In the genomic region with DNA sequence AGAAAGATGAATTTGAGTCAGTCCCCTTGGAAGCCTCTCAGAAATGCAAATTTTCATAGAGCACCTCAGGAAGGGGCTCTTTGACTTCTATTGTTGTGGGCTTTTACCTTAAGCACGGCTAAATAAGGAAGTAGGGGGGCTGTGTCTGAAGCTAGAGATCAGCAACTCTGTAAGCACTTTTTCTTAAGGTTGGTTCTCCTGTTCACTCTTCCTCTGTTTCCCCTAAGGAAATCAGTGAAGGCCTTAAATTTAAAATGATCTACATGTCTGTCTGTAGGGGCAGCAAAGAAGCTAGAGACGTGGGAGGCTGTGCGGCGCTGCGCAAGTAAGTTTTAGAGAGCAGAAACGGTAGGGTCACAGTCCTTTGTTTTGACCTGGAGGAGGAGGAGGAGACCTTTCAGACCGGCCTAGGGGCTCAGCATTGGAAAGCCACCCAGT, we compare ENCODE assay signal across 13 cellular contexts. TPM values are rescaled to one million over a fixed set of nuclear protein-coding genes. Genes with fewer than 3 reads are reported as not detected.
DNase-seq lines count a peak whose midpoint lies in the region; ATAC-seq and TF ChIP-seq lines count a peak whose summit lies in the region.
"Had no signal": no experiment of that assay in that cellular context is flagged by ENCODE, and none has a peak within 500 bp of the region (broad histone marks: within the 10 kb centered on the region; RNA-seq: fewer than 3 reads in every experiment).

No MANE protein-coding gene starts in this region.

- ATAC-seq in CD8-positive, alpha-beta T cell: no peak
- ATAC-seq in naive thymus-derived CD4-positive, alpha-beta T cell: no peak
- no peak for ATAC-seq in activated naive CD4-positive, alpha-beta T cell treated with anti-CD3 and anti-CD28 coated beads, Interleukin-2, amount 50 U/mL, for 72 hours

- no peak overlapping the region for H3K27ac ChIP-seq in CD8-positive, alpha-beta T cell (ENCODE audit: low read depth, low read length)
- H3K27ac ChIP-seq in naive thymus-derived CD4-positive, alpha-beta T cell (ENCODE audit: low read depth, low read length): no peak overlapping the region
- H3K27ac ChIP-seq: left lung had no signal

- H3K27me3 ChIP-seq in CD8-positive, alpha-beta T cell (ENCODE audit: insufficient read depth, low read length): peaks cover 10% of the 10 kb centered on the region
- H3K27me3 ChIP-seq in naive thymus-derived CD4-positive, alpha-beta T cell (ENCODE audit: control insufficient read depth in 2 of 2, insufficient read depth in 2 of 2, low read length in 2 of 2): peaks cover 2 to 4% of the 10 kb centered on the region in 2 donors
- H3K27me3 ChIP-seq: pancreas had no signal

- in situ Hi-C loops in GM13977 (cut with MboI; ENCODE audit: low pct_unique_long_range_greater_than_20kb, low sequenced_read_pairs, unreplicated experiment): no loop called here

- no peak overlapping the region for H3K27ac Mint-ChIP-seq in CD8-positive, alpha-beta T cell
- peak overlapping the region; percentile 85 for H3K27ac Mint-ChIP-seq in endothelial cell (ENCODE audit: unreplicated experiment)
- H3K27ac Mint-ChIP-seq in naive thymus-derived CD4-positive, alpha-beta T cell: peak overlapping the region in 1 of 9 donors; percentile 17
- no peak overlapping the region for H3K27ac Mint-ChIP-seq in activated naive CD4-positive, alpha-beta T cell treated with anti-CD3 and anti-CD28 coated beads, Interleukin-2, amount 50 U/mL, for 72 hours

- no peak for TF ChIP-seq POLR2A in NB4 (IDR thresholded peaks at IDR 0.05; ENCODE audit: extremely low read depth, insufficient read length)

- peak overlapping the region; percentile 75 for H3K4me3 Mint-ChIP-seq in CD8-positive, alpha-beta T cell
- peak overlapping the region; percentile 32 for H3K4me3 Mint-ChIP-seq in endothelial cell (ENCODE audit: unreplicated experiment)
- H3K4me3 Mint-ChIP-seq in naive thymus-derived CD4-positive, alpha-beta T cell: peak overlapping the region in 6 of 10 donors; percentile 70 to 85 (median 75)

- H3K9me3 Mint-ChIP-seq in CD8-positive, alpha-beta T cell: no peaks in the 10 kb centered on the region
- H3K9me3 Mint-ChIP-seq in endothelial cell (ENCODE audit: unreplicated experiment): no peaks in the 10 kb centered on the region
- peaks cover 0 to 1% (median 0%) of the 10 kb centered on the region in 11 donors for H3K9me3 Mint-ChIP-seq in naive thymus-derived CD4-positive, alpha-beta T cell
- H3K9me3 Mint-ChIP-seq in activated naive CD4-positive, alpha-beta T cell treated with anti-CD3 and anti-CD28 coated beads, Interleukin-2, amount 50 U/mL, for 72 hours: no peaks in the 10 kb centered on the region

- CTCF ChIA-PET in CD8-positive, alpha-beta T cell (lab: Charles Lee): interaction anchor here (0.7 kb wide), 1 partner anchor 317 kb away, joined by 3 read pairs; no protein-coding TSS in a partner anchor
- CTCF ChIA-PET in naive thymus-derived CD4-positive, alpha-beta T cell (lab: Charles Lee): no interaction called here

- H3K4me3 ChIP-seq in CD8-positive, alpha-beta T cell (ENCODE audit: low read depth, low read length): no peak overlapping the region
- H3K4me3 ChIP-seq in NB4 (ENCODE audit: low read depth, low read length): no peak overlapping the region
- H3K4me3 ChIP-seq in naive thymus-derived CD4-positive, alpha-beta T cell (ENCODE audit: low read length): no peak overlapping the region

- TF ChIP-seq CTCF in CD8-positive, alpha-beta T cell (IDR thresholded peaks at IDR 0.05): no peak
- TF ChIP-seq CTCF in NB4 (IDR thresholded peaks at IDR 0.05; ENCODE audit: low read depth, low read length) (no peak), endothelial cell (IDR thresholded peaks at IDR 0.05; ENCODE audit: unreplicated experiment) (no peak), GM13977 (IDR thresholded peaks at IDR 0.05; ENCODE audit: extremely low read depth, insufficient read depth, missing control alignments) (no peak)

- H3K4me1 Mint-ChIP-seq in CD8-positive, alpha-beta T cell (ENCODE audit: low read depth): peaks cover 11% of the 10 kb centered on the region
- peaks cover 30% of the 10 kb centered on the region for H3K4me1 Mint-ChIP-seq in endothelial cell (ENCODE audit: unreplicated experiment)
- peaks cover 0 to 20% (median 5%) of the 10 kb centered on the region in 7 donors for H3K4me1 Mint-ChIP-seq in naive thymus-derived CD4-positive, alpha-beta T cell

- peaks cover 20% of the 10 kb centered on the region for H3K4me1 ChIP-seq in CD8-positive, alpha-beta T cell (ENCODE audit: insufficient read depth, low read length)
- peaks cover 0 to 8% of the 10 kb centered on the region in 2 donors for H3K4me1 ChIP-seq in naive thymus-derived CD4-positive, alpha-beta T cell (ENCODE audit: control insufficient read depth in 2 of 2, insufficient read depth in 2 of 2, low read length in 2 of 2)
- H3K4me1 ChIP-seq: pancreas had no signal

- no peaks in the 10 kb centered on the region for H3K36me3 Mint-ChIP-seq in CD8-positive, alpha-beta T cell
- no peaks in the 10 kb centered on the region for H3K36me3 Mint-ChIP-seq in endothelial cell (ENCODE audit: low read depth, unreplicated experiment)
- H3K36me3 Mint-ChIP-seq in naive thymus-derived CD4-positive, alpha-beta T cell: no peaks in the 10 kb centered on the region
- H3K36me3 Mint-ChIP-seq in activated naive CD4-positive, alpha-beta T cell treated with anti-CD3 and anti-CD28 coated beads, Interleukin-2, amount 50 U/mL, for 72 hours: peaks cover 0 to 7% of the 10 kb centered on the region in 2 donors

- intact Hi-C loops in CD8-positive, alpha-beta T cell (cut with DNase I, micrococcal nuclease): no loop called here
- intact Hi-C loops in naive thymus-derived CD4-positive, alpha-beta T cell (cut with micrococcal nuclease): no loop called here

- H3K27me3 Mint-ChIP-seq in CD8-positive, alpha-beta T cell (ENCODE audit: low read depth): peaks cover 46% of the 10 kb centered on the region
- no peaks in the 10 kb centered on the region for H3K27me3 Mint-ChIP-seq in endothelial cell (ENCODE audit: unreplicated experiment)
- H3K27me3 Mint-ChIP-seq in naive thymus-derived CD4-positive, alpha-beta T cell: peaks cover 24 to 50% (median 45%) of the 10 kb centered on the region in 5 donors

- DNase-seq in CD8-positive, alpha-beta T cell: no peak
- peak; percentile 17 for DNase-seq in NB4 (ENCODE audit: low read depth)
- peak; percentile 38 for DNase-seq in endothelial cell (ENCODE audit: low spot score)
- no peak for DNase-seq in naive thymus-derived CD4-positive, alpha-beta T cell
- no peak for DNase-seq in C1 segment of cervical spinal cord (lab: John Stamatoyannopoulos, UW)
- DNase-seq in GM13977 (ENCODE audit: low spot score): no peak
- no peak for DNase-seq in activated naive CD4-positive, alpha-beta T cell treated with anti-CD3 and anti-CD28 coated beads, Interleukin-2, amount 50 U/mL, for 72 hours (ENCODE audit: low spot score in 2 of 2)
- no peak for DNase-seq in stimulated activated CD8-positive, alpha-beta memory T cell treated with anti-CD3 and anti-CD28 coated beads, Interleukin-4, amount 100 ng/mL, for 48 hours
- DNase-seq: activated naive CD4-positive, alpha-beta T cell treated with anti-CD3 and anti-CD28 coated beads, Interleukin-2, amount 50 U/mL, for 16 hours; AML-193; GF-D8; left lung; pancreas had no signal

- POLR2A ChIA-PET in CD8-positive, alpha-beta T cell (lab: Charles Lee): no interaction called here
- POLR2A ChIA-PET in naive thymus-derived CD4-positive, alpha-beta T cell (lab: Charles Lee): no interaction called here

- no peaks in the 10 kb centered on the region for H3K9me3 ChIP-seq in CD8-positive, alpha-beta T cell (ENCODE audit: low read length)
- no peaks in the 10 kb centered on the region for H3K9me3 ChIP-seq in naive thymus-derived CD4-positive, alpha-beta T cell (ENCODE audit: control insufficient read depth in 2 of 3, low read length in 3 of 3)
- H3K9me3 ChIP-seq: left lung, pancreas had no signal

- no peaks in the 10 kb centered on the region for H3K36me3 ChIP-seq in CD8-positive, alpha-beta T cell (ENCODE audit: insufficient read depth, low read length)
- H3K36me3 ChIP-seq in naive thymus-derived CD4-positive, alpha-beta T cell (ENCODE audit: control insufficient read depth in 2 of 3, insufficient read depth in 3 of 3, low read length in 3 of 3): no peaks in the 10 kb centered on the region
- H3K36me3 ChIP-seq: left lung, pancreas had no signal

RNA-seq across cellular contexts. Expression of a gene that starts 1.2 kb away (rescaled TPM):
- 1 to 10 TPM; 2.2 to 2.4 TPM for total RNA-seq in CD8-positive, alpha-beta T cell
- total RNA-seq in endothelial cell (ENCODE audit: unreplicated experiment): 21.4 TPM
- 10 to 100 TPM in 2 of 5 experiments, 1 to 10 TPM in 2, under 1 TPM in 1; 0.41 to 16.5 (median 9.4) TPM for total RNA-seq in naive thymus-derived CD4-positive, alpha-beta T cell
- polyA plus RNA-seq in naive thymus-derived CD4-positive, alpha-beta T cell: 10 to 100 TPM in 1 of 2 donors, 1 to 10 TPM in 1; 9.3 to 11.0 TPM
- total RNA-seq in activated naive CD4-positive, alpha-beta T cell treated with anti-CD3 and anti-CD28 coated beads, Interleukin-2, amount 50 U/mL, for 72 hours: 1 to 10 TPM; 1.5 to 2.6 TPM

RNA-seq across cellular contexts. Expression of a gene that starts 34.3 kb away (rescaled TPM):
- total RNA-seq in CD8-positive, alpha-beta T cell: 10 to 100 TPM; 17.8 to 19.4 TPM
- total RNA-seq in endothelial cell (ENCODE audit: unreplicated experiment): 17.5 TPM
- 10 to 100 TPM in 2 of 5 experiments, 1 to 10 TPM in 3; 4.8 to 20.9 (median 7.3) TPM for total RNA-seq in naive thymus-derived CD4-positive, alpha-beta T cell
- 1 to 10 TPM; 3.4 to 4.8 TPM for polyA plus RNA-seq in naive thymus-derived CD4-positive, alpha-beta T cell
- total RNA-seq in activated naive CD4-positive, alpha-beta T cell treated with anti-CD3 and anti-CD28 coated beads, Interleukin-2, amount 50 U/mL, for 72 hours: 1 to 10 TPM; 5.6 to 7.8 TPM

Comparison
In these comparisons a context has a peak if more than half of its experiments do, and no peak if none do; other contexts are left out.
1. DNase-seq: peak in NB4 (single experiment) and endothelial cell (single experiment); none in CD8-positive, alpha-beta T cell (0 of 7), naive thymus-derived CD4-positive, alpha-beta T cell (0 of 9), C1 segment of cervical spinal cord (0 of 14), GM13977 (single experiment), activated naive CD4-positive, alpha-beta T cell treated with anti-CD3 and anti-CD28 coated beads, Interleukin-2, amount 50 U/mL, for 72 hours (0 of 2) and stimulated activated CD8-positive, alpha-beta memory T cell treated with anti-CD3 and anti-CD28 coated beads, Interleukin-4, amount 100 ng/mL, for 48 hours (single experiment).
2. Peak in every context shown above with its lines, with median percentiles within 50 percentile points of each other: H3K4me3 Mint-ChIP-seq.